ENCODE assay signal across 22 cellular contexts in the genomic region with DNA sequence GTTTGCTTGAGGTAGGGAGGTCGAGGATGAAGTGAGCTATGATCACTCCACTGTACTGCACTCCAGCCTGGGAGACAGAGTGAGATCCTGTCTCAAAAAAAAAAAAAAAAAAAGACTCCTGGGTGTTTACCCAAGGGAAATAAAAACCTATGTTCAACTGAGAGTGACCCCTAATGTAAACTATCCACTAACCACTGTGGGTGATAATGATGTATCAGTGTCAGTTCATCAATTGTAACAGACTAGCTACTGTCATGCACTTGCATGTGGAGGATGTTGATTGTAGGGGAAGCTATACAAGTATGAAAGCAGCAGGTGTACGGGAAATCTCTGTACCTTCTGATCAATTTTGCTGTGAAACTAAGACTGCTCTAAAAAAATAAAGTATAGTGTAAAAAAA. TPM values are rescaled to one million over a fixed set of nuclear protein-coding genes. Genes with fewer than 3 reads are reported as not detected.
DNase-seq lines count a peak whose midpoint lies in the region; ATAC-seq, FAIRE-seq and TF ChIP-seq lines count a peak whose summit lies in the region.
"Had no signal": no experiment of that assay in that cellular context is flagged by ENCODE, and none has a peak within 500 bp of the region (broad histone marks: within the 10 kb centered on the region; RNA-seq: fewer than 3 reads in every experiment).

No MANE protein-coding gene starts in this region.

- H3K9me3 ChIP-seq in MM.1S (replicated peaks; ENCODE audit: insufficient read depth, low read length), result no peaks in the 10 kb centered on the region
- H3K9me3 ChIP-seq in CD8-positive, alpha-beta memory T cell (ENCODE audit: low read length), result no peaks in the 10 kb centered on the region
- H3K9me3 ChIP-seq: BE2C, Caco-2, HAP-1 had no signal

- no peaks in the 10 kb centered on the region for H3K79me2 ChIP-seq in MM.1S (ENCODE audit: low read length)

- CTCF ChIA-PET in CD8-positive, alpha-beta memory T cell (lab: Charles Lee), result interaction anchor here (0.6 to 1.2 kb wide), 2 partner anchors 30 to 113 kb away, joined by 3 read pairs; no protein-coding TSS in a partner anchor

- peaks cover 26% of the 10 kb centered on the region for H3K4me1 ChIP-seq in MM.1S (ENCODE audit: low read length)
- no peaks in the 10 kb centered on the region for H3K4me1 ChIP-seq in CD8-positive, alpha-beta memory T cell (ENCODE audit: insufficient read depth, low read length)
- H3K4me1 ChIP-seq: A549, BE2C, HAP-1 had no signal

- H3F3A ChIP-seq in MM.1S (ENCODE audit: insufficient read depth, low read length), result peaks cover 17% of the 10 kb centered on the region

- 0 out of 2 replicates have a peak overlapping the region, but pooled peaks have one; percentile 16 for H3K4me2 ChIP-seq in MM.1S (ENCODE audit: low read depth, low read length)
- H3K4me2 ChIP-seq: A549 had no signal

- no peak overlapping the region for H3K27ac Mint-ChIP-seq in CD8-positive, alpha-beta memory T cell
- H3K27ac Mint-ChIP-seq: CD14-positive monocyte; CD8-positive, alpha-beta T cell had no signal

- H3K9me2 ChIP-seq in MM.1S (replicated peaks; ENCODE audit: insufficient read depth, low read length), result no peaks in the 10 kb centered on the region

- FAIRE-seq in GM18507 (lab: Jason Lieb, UNC) (peak; percentile 59), GM19239 (lab: Jason Lieb, UNC) (peak; percentile 39)
- FAIRE-seq: A549, GM12891, H1 had no signal

- H3K36me3 ChIP-seq in MM.1S (replicated peaks; ENCODE audit: insufficient read depth, low read length), result no peaks in the 10 kb centered on the region
- no peaks in the 10 kb centered on the region for H3K36me3 ChIP-seq in CD8-positive, alpha-beta memory T cell (ENCODE audit: insufficient read depth, low read length)
- H3K36me3 ChIP-seq: BE2C, HAP-1 had no signal

- POLR2A ChIA-PET in CD8-positive, alpha-beta memory T cell (lab: Charles Lee), result no interaction called here

- peaks cover 0 to 3% (median 0%) of the 10 kb centered on the region in 5 donors for H3K9me3 Mint-ChIP-seq in CD8-positive, alpha-beta memory T cell
- H3K9me3 Mint-ChIP-seq: CD8-positive, alpha-beta T cell had no signal

- DNase-seq in GM18507 (ENCODE audit: extremely low spot score, insufficient read length, low read depth) (no peak), GM19239 (ENCODE audit: insufficient read length, low spot score) (no peak), MM.1S (peak; percentile 84), kidney tubule cell (ENCODE audit: low spot score) (no peak), OCI-M1 (lab: John Stamatoyannopoulos, UW) (no peak)
- no peak for DNase-seq in CD8-positive, alpha-beta memory T cell
- DNase-seq: BE2C; Caco-2; CD8-positive, alpha-beta T cell; DMS53; GF-D8; IMR-90; KG1 had no signal

- ATAC-seq in GM21528 (IDR thresholded peaks at IDR 0.05; ENCODE audit: low FRiP score, unreplicated experiment), result no peak
- ATAC-seq: A549; CD8-positive, alpha-beta T cell had no signal

- peak overlapping the region; percentile 14; the same call in 1 of the 2 replicates for H3K9ac ChIP-seq in MM.1S (ENCODE audit: low read length)

- no peaks in the 10 kb centered on the region for H3K27me3 ChIP-seq in MM.1S (replicated peaks; ENCODE audit: insufficient read depth, low read length)
- no peaks in the 10 kb centered on the region for H3K27me3 ChIP-seq in CD8-positive, alpha-beta memory T cell (ENCODE audit: insufficient read depth, low read length, poor library complexity, severe bottlenecking)

- no peaks in the 10 kb centered on the region for H4K20me1 ChIP-seq in MM.1S (ENCODE audit: insufficient read depth, low read length)

- H3K27me3 Mint-ChIP-seq in CD8-positive, alpha-beta memory T cell, result peaks cover 0 to 5% of the 10 kb centered on the region in 2 donors

- H3K36me3 Mint-ChIP-seq in CD8-positive, alpha-beta memory T cell, result no peaks in the 10 kb centered on the region
- H3K36me3 Mint-ChIP-seq: CD14-positive monocyte; CD8-positive, alpha-beta T cell had no signal

- peak overlapping the region; percentile 85 for H3K27ac ChIP-seq in MM.1S (ENCODE audit: low read length)
- no peak overlapping the region for H3K27ac ChIP-seq in CD8-positive, alpha-beta memory T cell (ENCODE audit: low read depth, low read length)
- H3K27ac ChIP-seq: A549 had no signal

- no peak for TF ChIP-seq CTCF in MM.1S (IDR thresholded peaks at IDR 0.05; ENCODE audit: low read length)

- no peaks in the 10 kb centered on the region for H3K4me1 Mint-ChIP-seq in CD8-positive, alpha-beta memory T cell

- H2AFZ ChIP-seq in MM.1S (ENCODE audit: low read length), result no peak overlapping the region

- no peak overlapping the region for H3K4me3 ChIP-seq in MM.1S (ENCODE audit: low read length)
- H3K4me3 ChIP-seq in CD8-positive, alpha-beta memory T cell (ENCODE audit: low read length), result no peak overlapping the region
- H3K4me3 ChIP-seq: A549, HAP-1 had no signal

- no peak overlapping the region for H3K4me3 Mint-ChIP-seq in CD8-positive, alpha-beta memory T cell
- H3K4me3 Mint-ChIP-seq: CD14-positive monocyte; CD8-positive, alpha-beta T cell had no signal

RNA-seq across cellular contexts. Expression of a gene that starts 2.6 kb away (rescaled TPM):
- total RNA-seq in CD8-positive, alpha-beta memory T cell, result not detected
- not detected for polyA plus RNA-seq in CD8-positive, alpha-beta memory T cell
- total RNA-seq: Caco-2; CD8-positive, alpha-beta T cell; H1; HT-29; IMR-90; LHCN-M2 had no signal
- polyA plus RNA-seq: A549, AG04450, CD14-positive monocyte, H1, IMR-90 had no signal

RNA-seq across cellular contexts. Expression of a gene that starts 9.3 kb away (rescaled TPM):
- total RNA-seq in CD8-positive, alpha-beta memory T cell, result 10 to 100 TPM; 62.4 to 68.3 TPM
- 127 TPM for polyA plus RNA-seq in CD8-positive, alpha-beta memory T cell

RNA-seq across cellular contexts. Expression of a gene that starts 21.8 kb away (rescaled TPM):
- 100 to 1,000 TPM; 113 to 120 TPM for total RNA-seq in CD8-positive, alpha-beta memory T cell
- polyA plus RNA-seq in CD8-positive, alpha-beta memory T cell, result 145 TPM

RNA-seq across cellular contexts. Expression of a gene that starts 32.5 kb away (rescaled TPM):
- 1 to 10 TPM; 8.6 to 9.3 TPM for total RNA-seq in CD8-positive, alpha-beta memory T cell
- polyA plus RNA-seq in CD8-positive, alpha-beta memory T cell, result 12.8 TPM
- total RNA-seq: IMR-90, LHCN-M2 had no signal
- polyA plus RNA-seq: AG04450, IMR-90 had no signal
